ENCODE assay signal across 8 cellular contexts in genomic region chr13:39858794-39859193, GRCh38.
"Had no signal": no experiment of that assay in that cellular context is flagged by ENCODE, and none has a peak within 500 bp of the region (broad histone marks: within the 10 kb centered on the region; RNA-seq: fewer than 3 reads in every experiment).

No MANE protein-coding gene starts in this region.

- H3K4me3 ChIP-seq: GM23248, HAP-1 had no signal

- H3K27ac ChIP-seq: GM23248 had no signal

- H3K27ac Mint-ChIP-seq: H9, HFFc6 had no signal

- H3K36me3 ChIP-seq: HAP-1 had no signal

- ATAC-seq: HCT116 had no signal

- DNase-seq: GM23248, GOT3, H7, H9, HCEC 1CT, HFFc6 had no signal

- H2AFZ ChIP-seq: GM23248 had no signal

- H3K4me1 ChIP-seq: HAP-1 had no signal

- H3K4me3 Mint-ChIP-seq: H9, HFFc6 had no signal
